Comparison of ENCODE assay signal across 9 cellular contexts in genomic region chr4:182925298-182925738, GRCh38. TPM values are rescaled to one million over a fixed set of nuclear protein-coding genes. Genes with fewer than 3 reads are reported as not detected.
DNase-seq lines count a peak whose midpoint lies in the region; ATAC-seq, FAIRE-seq and TF ChIP-seq lines count a peak whose summit lies in the region.
"Had no signal": no experiment of that assay in that cellular context is flagged by ENCODE, and none has a peak within 500 bp of the region (broad histone marks: within the 10 kb centered on the region; RNA-seq: fewer than 3 reads in every experiment).

No MANE protein-coding gene starts in this region.

- peak; percentile 12 for FAIRE-seq in endometrium (lab: Jason Lieb, UNC)

- TF ChIP-seq CTCF in nephron (IDR thresholded peaks at IDR 0.05; ENCODE audit: unreplicated experiment in 3 of 3) = peak; percentile 42 to 62 (median 53)
- peak; percentile 72 for TF ChIP-seq CTCF in type B pancreatic cell (conservative IDR thresholded peaks at IDR 0.05)

- H3K27me3 ChIP-seq in CD4-positive, CD25-positive, alpha-beta regulatory T cell (ENCODE audit: control insufficient read depth, insufficient read depth, low read length) = peaks cover 7% of the 10 kb centered on the region

- no peak overlapping the region for H3K27ac ChIP-seq in CD4-positive, CD25-positive, alpha-beta regulatory T cell (ENCODE audit: insufficient read depth, low read length, poor library complexity, severe bottlenecking)

- H3K27ac Mint-ChIP-seq in CD4-positive, CD25-positive, alpha-beta regulatory T cell = no peak overlapping the region
- peak overlapping the region in 2 of 3 experiments; percentile 21 to 79 for H3K27ac Mint-ChIP-seq in nephron
- no peak overlapping the region for H3K27ac Mint-ChIP-seq in type B pancreatic cell
- H3K27ac Mint-ChIP-seq: T-helper 1 cell treated with Interleukin-12 subunit alpha and Interleukin-12 subunit beta and Interleukin-4 antibody, amounts not matched to agents 30 μg/mL and 1 μg/mL, for 36 hours had no signal

- H3K27me3 Mint-ChIP-seq in CD4-positive, CD25-positive, alpha-beta regulatory T cell = peaks cover 18% of the 10 kb centered on the region
- peaks cover 17% of the 10 kb centered on the region for H3K27me3 Mint-ChIP-seq in nephron (ENCODE audit: low read depth)
- H3K27me3 Mint-ChIP-seq in type B pancreatic cell = peaks cover 17% of the 10 kb centered on the region

- H3K4me1 ChIP-seq in CD4-positive, CD25-positive, alpha-beta regulatory T cell (ENCODE audit: control insufficient read depth, insufficient read depth, low read length, poor library complexity, severe bottlenecking) = no peaks in the 10 kb centered on the region

- H3K36me3 Mint-ChIP-seq in CD4-positive, CD25-positive, alpha-beta regulatory T cell = no peaks in the 10 kb centered on the region
- H3K36me3 Mint-ChIP-seq in nephron (ENCODE audit: low read depth) (no peaks in the 10 kb centered on the region), type B pancreatic cell (no peaks in the 10 kb centered on the region)

- H3K4me3 Mint-ChIP-seq in CD4-positive, CD25-positive, alpha-beta regulatory T cell = no peak overlapping the region
- no peak overlapping the region for H3K4me3 Mint-ChIP-seq in nephron
- H3K4me3 Mint-ChIP-seq in type B pancreatic cell = no peak overlapping the region
- H3K4me3 Mint-ChIP-seq: T-helper 1 cell treated with Interleukin-12 subunit alpha and Interleukin-12 subunit beta and Interleukin-4 antibody, amounts not matched to agents 30 μg/mL and 1 μg/mL, for 36 hours had no signal

- no peaks in the 10 kb centered on the region for H3K36me3 ChIP-seq in CD4-positive, CD25-positive, alpha-beta regulatory T cell (ENCODE audit: control insufficient read depth, insufficient read depth, low read length)

- H3K9me3 Mint-ChIP-seq in CD4-positive, CD25-positive, alpha-beta regulatory T cell = no peaks in the 10 kb centered on the region
- H3K9me3 Mint-ChIP-seq in nephron (no peaks in the 10 kb centered on the region), type B pancreatic cell (no peaks in the 10 kb centered on the region)
- H3K9me3 Mint-ChIP-seq: T-helper 1 cell treated with Interleukin-12 subunit alpha and Interleukin-12 subunit beta and Interleukin-4 antibody, amounts not matched to agents 30 μg/mL and 1 μg/mL, for 36 hours had no signal

- no peak overlapping the region for H3K4me3 ChIP-seq in CD4-positive, CD25-positive, alpha-beta regulatory T cell (ENCODE audit: low read depth, low read length)

- peak; percentile 92 for ATAC-seq in CD4-positive, CD25-positive, alpha-beta regulatory T cell (ENCODE audit: low read depth in 2 of 2)
- ATAC-seq in GM19043 (IDR thresholded peaks at IDR 0.05; ENCODE audit: low read depth, unreplicated experiment) (peak; percentile 100), HG03159 (IDR thresholded peaks at IDR 0.05; ENCODE audit: unreplicated experiment) (peak; percentile 99)

- H3K9me3 ChIP-seq in CD4-positive, CD25-positive, alpha-beta regulatory T cell (ENCODE audit: control insufficient read depth in 2 of 2, low read length in 2 of 2) = no peaks in the 10 kb centered on the region

- no peaks in the 10 kb centered on the region for H3K4me1 Mint-ChIP-seq in CD4-positive, CD25-positive, alpha-beta regulatory T cell
- H3K4me1 Mint-ChIP-seq in nephron = peaks cover 18% of the 10 kb centered on the region
- H3K4me1 Mint-ChIP-seq in type B pancreatic cell (ENCODE audit: unreplicated experiment) = peaks cover 7% of the 10 kb centered on the region

- peak; percentile 25 to 74 (median 48) for DNase-seq in CD4-positive, CD25-positive, alpha-beta regulatory T cell
- peak; percentile 63 to 82 for DNase-seq in NCI-H526 (lab: John Stamatoyannopoulos, UW)
- DNase-seq in activated CD4-positive, alpha-beta T cell treated with anti-CD3 and anti-CD28 coated beads, Interleukin-2, amount 50 U/mL, for 48 hours = peak; percentile 47 to 61
- DNase-seq in type B pancreatic cell (ENCODE audit: extremely low spot score, unreplicated experiment) = no peak

RNA-seq across cellular contexts. Expression of gene DCTD, which starts 8.1 kb away (rescaled TPM):
- total RNA-seq in CD4-positive, CD25-positive, alpha-beta regulatory T cell = 57.5 TPM
- 100 to 1,000 TPM in 1 of 4 donors, 10 to 100 TPM in 3; 84.1 to 104 (median 89.2) TPM for polyA plus RNA-seq in CD4-positive, CD25-positive, alpha-beta regulatory T cell
- 58.7 and 80.3 TPM in 2 replicates for total RNA-seq in type B pancreatic cell (ENCODE audit: low replicate concordance)

Comparison
In these comparisons a context has a peak if more than half of its experiments do, and no peak if none do; other contexts are left out.
1. H3K27ac Mint-ChIP-seq: peak in nephron (2 of 3); none in CD4-positive, CD25-positive, alpha-beta regulatory T cell (0 of 3) and type B pancreatic cell (single experiment).
2. Peak in every context shown above with its lines, with median percentiles within 50 percentile points of each other: ATAC-seq.